7 cellular contexts compared by ENCODE assay signal in the genomic region with DNA sequence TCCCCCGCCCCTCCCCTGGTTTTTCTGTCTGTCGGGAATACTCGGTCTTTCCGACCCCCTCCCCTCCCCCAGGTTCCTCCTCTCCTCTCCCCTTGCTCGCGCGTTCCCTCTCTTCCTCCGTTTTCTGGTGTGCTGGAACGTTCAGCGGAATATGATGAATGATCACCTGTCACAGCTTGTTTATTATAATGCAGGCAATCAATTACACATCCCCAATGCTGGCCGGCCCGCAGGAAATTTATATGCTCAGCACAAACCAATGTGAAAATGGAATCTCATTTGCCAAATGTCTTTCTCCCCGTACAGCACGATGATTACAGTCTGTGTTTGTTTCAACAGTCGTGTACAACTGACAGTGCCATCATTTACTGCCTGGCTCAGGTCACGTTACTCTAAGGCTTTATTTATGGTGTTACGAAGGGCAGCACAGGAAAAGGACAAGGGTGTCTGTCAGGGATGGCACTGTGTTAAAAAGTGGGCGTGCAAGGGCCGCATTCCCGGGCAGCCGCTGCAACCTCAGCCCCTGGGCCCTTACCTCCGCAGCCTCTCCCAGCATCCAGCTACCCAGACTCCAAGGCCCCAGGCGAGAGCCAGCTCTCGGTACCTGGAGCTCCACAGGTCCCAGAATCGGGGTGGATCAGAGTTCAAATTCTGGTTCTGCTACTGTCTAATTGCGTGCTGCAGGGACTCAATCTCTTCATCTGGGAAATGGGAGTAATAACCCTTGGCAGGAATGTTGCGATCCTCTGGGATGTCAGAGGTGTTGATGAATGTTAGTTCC. TPM values are rescaled to one million over a fixed set of nuclear protein-coding genes. Genes with fewer than 3 reads are reported as not detected.
DNase-seq lines count a peak whose midpoint lies in the region; ATAC-seq and TF ChIP-seq lines count a peak whose summit lies in the region.

No MANE protein-coding gene starts in this region.

- H3K27ac ChIP-seq in GM23338 (ENCODE audit: low read depth) = peak overlapping the region; percentile 6; the same call in 1 of the 2 replicates
- no peak overlapping the region for H3K27ac ChIP-seq in OCI-LY7 (ENCODE audit: low read depth, low read length, poor library complexity, severe bottlenecking)
- peak overlapping the region; percentile 59 for H3K27ac ChIP-seq in ectodermal cell (ENCODE audit: insufficient read depth, low read depth, low read length, poor library complexity, severe bottlenecking)

- no peaks in the 10 kb centered on the region for H4K20me1 ChIP-seq in GM23338 (replicated peaks; ENCODE audit: insufficient read depth)
- no peaks in the 10 kb centered on the region for H4K20me1 ChIP-seq in OCI-LY7 (ENCODE audit: insufficient read depth, low read length)

- no peaks in the 10 kb centered on the region for H3K9me3 ChIP-seq in OCI-LY7 (ENCODE audit: low read length)
- H3K9me3 ChIP-seq in ectodermal cell (ENCODE audit: control insufficient read depth, low read length) = no peaks in the 10 kb centered on the region

- TF ChIP-seq CTCF in GM23338 (conservative IDR thresholded peaks at IDR 0.05; ENCODE audit: low read depth in 2 of 2) (no peak), OCI-LY7 (conservative IDR thresholded peaks at IDR 0.05; ENCODE audit: low read length) (no peak), natural killer cell (IDR thresholded peaks at IDR 0.05) (no peak)

- CTCF ChIA-PET in OCI-LY7 (lab: Charles Lee; ENCODE audit: unreplicated experiment) = no interaction called here

- POLR2A ChIA-PET in OCI-LY7 (lab: Charles Lee) = interaction anchor here (0.5 to 1.2 kb wide), 3 partner anchors 10 to 481 kb away, joined by 4 to 6 read pairs (median 5); a partner anchor contains a TSS

- H3K27me3 ChIP-seq in GM23338 (ENCODE audit: insufficient read depth) (no peaks in the 10 kb centered on the region), ectodermal cell (ENCODE audit: control insufficient read depth, insufficient read depth, low read length, poor library complexity, severe bottlenecking) (no peaks in the 10 kb centered on the region)

- peak overlapping the region; percentile 90 for H3K4me3 ChIP-seq in GM23338
- H3K4me3 ChIP-seq in OCI-LY7 (ENCODE audit: low read depth, low read length, poor library complexity, severe bottlenecking) = peak overlapping the region; percentile 66
- H3K4me3 ChIP-seq in ectodermal cell (ENCODE audit: insufficient read depth, low read depth, low read length) = peak overlapping the region; percentile 63

- H3K36me3 ChIP-seq in GM23338 (ENCODE audit: insufficient read depth) = no peaks in the 10 kb centered on the region
- no peaks in the 10 kb centered on the region for H3K36me3 ChIP-seq in OCI-LY7 (ENCODE audit: insufficient read depth, low read length)
- H3K36me3 ChIP-seq in ectodermal cell (ENCODE audit: control insufficient read depth, insufficient read depth, low read length) = no peaks in the 10 kb centered on the region

- H3K4me1 ChIP-seq in GM23338 (ENCODE audit: insufficient read depth) (peaks cover 15% of the 10 kb centered on the region), OCI-LY7 (ENCODE audit: insufficient read depth, low read length, poor library complexity, severe bottlenecking) (peaks cover 12% of the 10 kb centered on the region), ectodermal cell (ENCODE audit: control insufficient read depth, insufficient read depth, low read length) (peaks cover 22% of the 10 kb centered on the region)

- peaks cover 36% of the 10 kb centered on the region for H3K4me1 Mint-ChIP-seq in GM23338
- H3K4me1 Mint-ChIP-seq in natural killer cell = peaks cover 21 to 31% of the 10 kb centered on the region in 2 donors

- 0 out of 2 replicates have a peak, but pooled peaks cover 7% of the 10 kb centered on the region for H3F3A ChIP-seq in GM23338 (replicated peaks; ENCODE audit: low read depth)

- H2AFZ ChIP-seq in GM23338 (peak overlapping the region; percentile 48; the same call in 1 of the 2 replicates), OCI-LY7 (ENCODE audit: low read length) (no peak overlapping the region)

- H3K4me3 Mint-ChIP-seq in GM23338 (peak overlapping the region; percentile 71), natural killer cell (peak overlapping the region; percentile 93)

- H3K27ac Mint-ChIP-seq in GM23338 (no peak overlapping the region), natural killer cell (peak overlapping the region in 1 of 2 donors; percentile 83)

- intact Hi-C loops in OCI-LY7 (cut with micrococcal nuclease; ENCODE audit: unreplicated experiment) (no loop called here), natural killer cell (cut with micrococcal nuclease) (no loop called here)

- ATAC-seq in GM23338 = peak; percentile 27
- ATAC-seq in natural killer cell = no peak
- no peak for ATAC-seq in HG02610 (IDR thresholded peaks at IDR 0.05; ENCODE audit: unreplicated experiment)

- 0 out of 2 replicates have a peak, but pooled peaks cover 3% of the 10 kb centered on the region for H3K9me2 ChIP-seq in GM23338 (ENCODE audit: insufficient read depth)
- H3K9me2 ChIP-seq in OCI-LY7 (ENCODE audit: insufficient read depth, low read length) = no peaks in the 10 kb centered on the region

- H3K4me2 ChIP-seq in GM23338 (peak overlapping the region; percentile 94), OCI-LY7 (ENCODE audit: low read length) (peak overlapping the region; percentile 84)

- H3K79me2 ChIP-seq in GM23338 (replicated peaks; ENCODE audit: insufficient read depth) (no peaks in the 10 kb centered on the region), OCI-LY7 (ENCODE audit: insufficient read depth, low read depth, low read length) (no peaks in the 10 kb centered on the region)

- H3K27me3 Mint-ChIP-seq in GM23338 (ENCODE audit: insufficient read depth, low read depth, poor library complexity) (peaks cover 16% of the 10 kb centered on the region), natural killer cell (ENCODE audit: low read depth in 2 of 2) (peaks cover 15 to 16% of the 10 kb centered on the region in 2 donors)

- H3K36me3 Mint-ChIP-seq in GM23338 (ENCODE audit: low read depth) = no peaks in the 10 kb centered on the region; the same call in 2 of the 3 replicates
- H3K36me3 Mint-ChIP-seq in natural killer cell = no peaks in the 10 kb centered on the region

- no TSS peak for BruUV-seq in OCI-LY7 (replicated peaks; lab: Mats Ljungman, UMichigan)

- DNase-seq in GM23338 (ENCODE audit: low spot score) (peak; percentile 57), OCI-LY7 (ENCODE audit: low spot score) (no peak), natural killer cell (no peak), NOMO-1 (lab: John Stamatoyannopoulos, UW; ENCODE audit: unreplicated experiment in 2 of 2) (no peak), ureter (ENCODE audit: low spot score) (no peak)

- 17% methylated on average over 26 of the region's 27 CpGs for WGBS in ectodermal cell, 2 experiments

- H3K9me3 Mint-ChIP-seq in GM23338 = no peaks in the 10 kb centered on the region
- H3K9me3 Mint-ChIP-seq in natural killer cell = no peaks in the 10 kb centered on the region

TF ChIP-seq in GM23338, 12 proteins besides CTCF, POLR2A, EP300 and RAD21 (continues in another document):
- no peak for TF ChIP-seq CREB1 (CRISPR knock-in tag; IDR thresholded peaks at IDR 0.05; ENCODE audit: low read depth)
- TF ChIP-seq EZH2phosphoT487 (IDR thresholded peaks at IDR 0.05; ENCODE audit: unreplicated experiment) = no peak
- no peak for TF ChIP-seq POLR2AphosphoS5 (IDR thresholded peaks at IDR 0.05; ENCODE audit: low read depth)
- TF ChIP-seq, protein P1, sequence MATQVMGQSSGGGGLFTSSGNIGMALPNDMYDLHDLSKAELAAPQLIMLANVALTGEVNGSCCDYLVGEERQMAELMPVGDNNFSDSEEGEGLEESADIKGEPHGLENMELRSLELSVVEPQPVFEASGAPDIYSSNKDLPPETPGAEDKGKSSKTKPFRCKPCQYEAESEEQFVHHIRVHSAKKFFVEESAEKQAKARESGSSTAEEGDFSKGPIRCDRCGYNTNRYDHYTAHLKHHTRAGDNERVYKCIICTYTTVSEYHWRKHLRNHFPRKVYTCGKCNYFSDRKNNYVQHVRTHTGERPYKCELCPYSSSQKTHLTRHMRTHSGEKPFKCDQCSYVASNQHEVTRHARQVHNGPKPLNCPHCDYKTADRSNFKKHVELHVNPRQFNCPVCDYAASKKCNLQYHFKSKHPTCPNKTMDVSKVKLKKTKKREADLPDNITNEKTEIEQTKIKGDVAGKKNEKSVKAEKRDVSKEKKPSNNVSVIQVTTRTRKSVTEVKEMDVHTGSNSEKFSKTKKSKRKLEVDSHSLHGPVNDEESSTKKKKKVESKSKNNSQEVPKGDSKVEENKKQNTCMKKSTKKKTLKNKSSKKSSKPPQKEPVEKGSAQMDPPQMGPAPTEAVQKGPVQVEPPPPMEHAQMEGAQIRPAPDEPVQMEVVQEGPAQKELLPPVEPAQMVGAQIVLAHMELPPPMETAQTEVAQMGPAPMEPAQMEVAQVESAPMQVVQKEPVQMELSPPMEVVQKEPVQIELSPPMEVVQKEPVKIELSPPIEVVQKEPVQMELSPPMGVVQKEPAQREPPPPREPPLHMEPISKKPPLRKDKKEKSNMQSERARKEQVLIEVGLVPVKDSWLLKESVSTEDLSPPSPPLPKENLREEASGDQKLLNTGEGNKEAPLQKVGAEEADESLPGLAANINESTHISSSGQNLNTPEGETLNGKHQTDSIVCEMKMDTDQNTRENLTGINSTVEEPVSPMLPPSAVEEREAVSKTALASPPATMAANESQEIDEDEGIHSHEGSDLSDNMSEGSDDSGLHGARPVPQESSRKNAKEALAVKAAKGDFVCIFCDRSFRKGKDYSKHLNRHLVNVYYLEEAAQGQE (IDR thresholded peaks at IDR 0.05; ENCODE audit: unreplicated experiment) = no peak
- TF ChIP-seq EZH2 (IDR thresholded peaks at IDR 0.05; ENCODE audit: low read depth, unreplicated experiment) = no peak
- TF ChIP-seq STAT1 (IDR thresholded peaks at IDR 0.05; ENCODE audit: unreplicated experiment) = no peak
- TF ChIP-seq JUNB (IDR thresholded peaks at IDR 0.05; ENCODE audit: unreplicated experiment) = no peak
- TF ChIP-seq ZNF331 (CRISPR knock-in tag; IDR thresholded peaks at IDR 0.05; ENCODE audit: low read depth) = no peak

RNA-seq across cellular contexts. Expression of a gene that starts 24.6 kb away (rescaled TPM):
- total RNA-seq in GM23338 (2014; rRNA removed; shearing (Covaris generic)) = 0.54 and 1.3 TPM in 2 replicates
- 6.7 and 9.4 TPM in 2 replicates for polyA plus RNA-seq in GM23338 (2016; fragmentation: Nextera tagmentation; extraction: Ambion mirVana)
- not detected in 2 replicates for total RNA-seq in OCI-LY7 (2014; rRNA removed; shearing (Covaris generic))
- total RNA-seq in OCI-LY7 (2022) (not detected in 2 replicates), natural killer cell (1 to 10 TPM; 1.5 to 3.7 (median 3.3) TPM), ureter (not detected)
- polyA plus RNA-seq in ectodermal cell (2013, experiment 1 of 4) = 4.1 TPM
- 5.0 TPM for polyA plus RNA-seq in ectodermal cell (2013, experiment 2 of 4)
- polyA plus RNA-seq in ectodermal cell (2013, experiment 3 of 4) = 2.9 TPM
- polyA plus RNA-seq in ectodermal cell (2013, experiment 4 of 4) = 5.8 TPM
